Comparison of ENCODE assay signal across 1 cellular context in the genomic region with DNA sequence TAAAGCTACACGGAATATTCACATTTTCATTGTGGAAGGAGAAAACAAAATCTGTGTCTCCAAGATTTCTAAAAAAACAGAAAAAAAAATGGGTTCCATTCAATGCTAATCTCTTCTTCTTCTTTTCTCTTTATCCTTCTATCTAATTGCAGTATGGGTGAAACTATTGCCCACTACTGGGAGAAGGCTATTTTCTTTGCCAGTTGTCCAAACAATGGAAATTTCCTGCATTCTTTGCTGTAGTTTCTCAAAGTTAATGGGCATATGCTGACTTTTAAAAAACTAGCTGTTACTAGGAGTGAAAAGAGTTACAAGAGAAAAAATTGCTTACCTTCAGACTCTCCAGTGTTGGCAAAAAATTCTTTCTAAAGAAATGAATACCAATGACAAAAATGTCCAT.
TF ChIP-seq lines count a peak whose summit lies in the region.

No MANE protein-coding gene starts in this region.

TF ChIP-seq in WTC11, 78 proteins besides CTCF, POLR2A, EP300 and RAD21 (continued from another document):
- TF ChIP-seq, protein P1, sequence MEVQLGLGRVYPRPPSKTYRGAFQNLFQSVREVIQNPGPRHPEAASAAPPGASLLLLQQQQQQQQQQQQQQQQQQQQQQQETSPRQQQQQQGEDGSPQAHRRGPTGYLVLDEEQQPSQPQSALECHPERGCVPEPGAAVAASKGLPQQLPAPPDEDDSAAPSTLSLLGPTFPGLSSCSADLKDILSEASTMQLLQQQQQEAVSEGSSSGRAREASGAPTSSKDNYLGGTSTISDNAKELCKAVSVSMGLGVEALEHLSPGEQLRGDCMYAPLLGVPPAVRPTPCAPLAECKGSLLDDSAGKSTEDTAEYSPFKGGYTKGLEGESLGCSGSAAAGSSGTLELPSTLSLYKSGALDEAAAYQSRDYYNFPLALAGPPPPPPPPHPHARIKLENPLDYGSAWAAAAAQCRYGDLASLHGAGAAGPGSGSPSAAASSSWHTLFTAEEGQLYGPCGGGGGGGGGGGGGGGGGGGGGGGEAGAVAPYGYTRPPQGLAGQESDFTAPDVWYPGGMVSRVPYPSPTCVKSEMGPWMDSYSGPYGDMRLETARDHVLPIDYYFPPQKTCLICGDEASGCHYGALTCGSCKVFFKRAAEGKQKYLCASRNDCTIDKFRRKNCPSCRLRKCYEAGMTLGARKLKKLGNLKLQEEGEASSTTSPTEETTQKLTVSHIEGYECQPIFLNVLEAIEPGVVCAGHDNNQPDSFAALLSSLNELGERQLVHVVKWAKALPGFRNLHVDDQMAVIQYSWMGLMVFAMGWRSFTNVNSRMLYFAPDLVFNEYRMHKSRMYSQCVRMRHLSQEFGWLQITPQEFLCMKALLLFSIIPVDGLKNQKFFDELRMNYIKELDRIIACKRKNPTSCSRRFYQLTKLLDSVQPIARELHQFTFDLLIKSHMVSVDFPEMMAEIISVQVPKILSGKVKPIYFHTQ (CRISPR knock-in tag; IDR thresholded peaks at IDR 0.05), result no peak
- TF ChIP-seq CREB1 (CRISPR knock-in tag; IDR thresholded peaks at IDR 0.05) (no peak), ZNF416 (CRISPR knock-in tag; IDR thresholded peaks at IDR 0.05) (no peak), PRDM15 (CRISPR knock-in tag; IDR thresholded peaks at IDR 0.05) (no peak), FOXP1 (CRISPR knock-in tag; IDR thresholded peaks at IDR 0.05; ENCODE audit: borderline replicate concordance) (no peak), NR3C1 (CRISPR knock-in tag; conservative IDR thresholded peaks at IDR 0.05; ENCODE audit: low read depth) (no peak), ZNF219 (CRISPR knock-in tag; IDR thresholded peaks at IDR 0.05; ENCODE audit: borderline replicate concordance) (no peak), ESRRA (CRISPR knock-in tag; IDR thresholded peaks at IDR 0.05; ENCODE audit: borderline replicate concordance) (no peak)
- TF ChIP-seq, protein P2, sequence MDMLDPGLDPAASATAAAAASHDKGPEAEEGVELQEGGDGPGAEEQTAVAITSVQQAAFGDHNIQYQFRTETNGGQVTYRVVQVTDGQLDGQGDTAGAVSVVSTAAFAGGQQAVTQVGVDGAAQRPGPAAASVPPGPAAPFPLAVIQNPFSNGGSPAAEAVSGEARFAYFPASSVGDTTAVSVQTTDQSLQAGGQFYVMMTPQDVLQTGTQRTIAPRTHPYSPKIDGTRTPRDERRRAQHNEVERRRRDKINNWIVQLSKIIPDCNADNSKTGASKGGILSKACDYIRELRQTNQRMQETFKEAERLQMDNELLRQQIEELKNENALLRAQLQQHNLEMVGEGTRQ (CRISPR knock-in tag; IDR thresholded peaks at IDR 0.05), result no peak
